ENCODE assay signal across 8 cellular contexts in the genomic region with DNA sequence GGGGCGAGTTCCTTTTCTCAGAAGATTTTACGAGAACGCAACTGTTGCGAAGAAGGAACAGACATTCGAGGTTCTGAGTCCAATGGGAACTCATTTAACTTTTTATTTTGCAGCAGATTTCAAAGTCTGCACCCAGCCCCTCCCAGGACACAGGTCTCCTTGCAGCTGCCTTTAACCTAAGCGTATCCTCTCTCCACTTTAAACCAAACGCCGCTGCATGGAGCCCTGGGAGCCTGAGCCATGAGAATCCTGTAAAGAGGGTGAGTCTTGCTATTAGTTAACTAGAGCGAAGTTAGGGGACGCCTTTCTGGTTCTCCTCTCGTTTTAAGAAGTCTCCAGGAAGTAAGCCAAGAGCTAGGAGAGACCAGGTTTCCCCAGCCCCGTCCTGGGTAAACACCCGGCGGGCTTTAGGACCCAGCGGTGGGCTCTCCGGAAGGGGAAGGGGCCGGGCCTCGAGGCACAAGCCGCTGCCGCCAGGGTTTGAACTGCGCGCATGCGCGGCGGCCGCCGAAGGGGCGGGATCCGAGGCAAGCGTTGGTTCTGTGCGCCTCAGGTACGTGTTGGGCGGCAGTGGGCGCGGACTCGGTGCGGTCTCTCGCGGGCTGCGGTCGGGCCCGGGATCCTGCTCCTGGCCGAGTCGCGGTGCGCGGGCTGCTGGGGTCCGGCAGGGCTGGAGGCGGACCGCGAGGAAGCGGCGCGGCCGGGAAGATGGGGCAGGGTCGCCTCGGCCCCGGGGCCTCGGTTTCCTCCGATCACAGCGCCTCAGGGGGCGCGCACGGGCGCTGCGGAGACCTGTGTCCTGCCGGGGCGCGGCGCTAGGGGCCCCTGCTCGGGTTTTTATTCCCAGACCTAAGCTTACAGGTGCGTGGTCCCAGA. TPM values are rescaled to one million over a fixed set of nuclear protein-coding genes. Genes with fewer than 3 reads are reported as not detected.
DNase-seq lines count a peak whose midpoint lies in the region; ATAC-seq, FAIRE-seq and TF ChIP-seq lines count a peak whose summit lies in the region.

A gene (plus strand): TSS at position 510 of the 876 bp plus-strand sequence. CDS start 7,188 bp downstream, outside the sequence.

- H3K4me1 ChIP-seq in HepG2 (ENCODE audit: insufficient read depth, low read length): peaks cover 26% of the 10 kb centered on the region

- peak within 1 kb of the TSS; percentile 81 for H3K27ac Mint-ChIP-seq in dendritic cell treated with granulocyte-macrophage colony-stimulating factor and Interleukin-4, amounts not matched to agents 40 ng/mL and 50 ng/mL, for 4 days

- ATAC-seq in GM19351 (IDR thresholded peaks at IDR 0.05; ENCODE audit: unreplicated experiment) (peak; percentile 47), HG03521 (IDR thresholded peaks at IDR 0.05; ENCODE audit: unreplicated experiment) (peak; percentile 57), HepG2 (peak; percentile 77)

- H3K27ac ChIP-seq in HepG2 (ENCODE audit: extremely low read length, insufficient read depth, low read length): peak within 1 kb of the TSS; percentile 78

- POLR2A ChIA-PET in HepG2 (lab: Yijun Ruan, JAX): interaction anchor here (1.1 kb wide), 1 partner anchor 604 kb away, joined by 3 read pairs; no protein-coding TSS in a partner anchor

- H3K4me3 ChIP-seq in HepG2 (replicated peaks in 1 of 3; ENCODE audit: insufficient read depth in 1 of 3, low read depth in 2 of 3, low read length in 3 of 3): peak within 1 kb of the TSS; percentile 77 to 95 (median 80)

- WGBS in HepG2 (ENCODE audit: low lambda C conversion rate): 0% methylated on average over 14 of the region's 72 CpGs

- H2AFZ ChIP-seq in HepG2 (ENCODE audit: low read length): peak within 1 kb of the TSS; percentile 96

- H3K27me3 Mint-ChIP-seq in dendritic cell treated with granulocyte-macrophage colony-stimulating factor and Interleukin-4, amounts not matched to agents 40 ng/mL and 50 ng/mL, for 4 days: no peaks in the 10 kb centered on the region

- intact Hi-C loops in dendritic cell treated with granulocyte-macrophage colony-stimulating factor and Interleukin-4, amounts not matched to agents 40 ng/mL and 50 ng/mL, for 4 days (cut with micrococcal nuclease): loop anchor here (5.0 kb wide), 2 partner anchors 377 to 442 kb away; a partner anchor contains a TSS
- intact Hi-C loops in HepG2 (cut with micrococcal nuclease; ENCODE audit: unreplicated experiment): loop anchor here (2.0 kb wide), 1 partner anchor 427 kb away; no protein-coding TSS in a partner anchor

- peaks cover 34% of the 10 kb centered on the region for H3K36me3 Mint-ChIP-seq in dendritic cell treated with granulocyte-macrophage colony-stimulating factor and Interleukin-4, amounts not matched to agents 40 ng/mL and 50 ng/mL, for 4 days (ENCODE audit: low read depth)

- TF ChIP-seq EP300 in HepG2 (IDR thresholded peaks at IDR 0.05; ENCODE audit: low read depth in 2 of 2, low read length in 2 of 2): 0 out of 4 replicates have a peak, but pooled peaks of 1 of the 2 experiments have one; percentile 13
- TF ChIP-seq EP300 in HepG2 (CRISPR knock-in tag; IDR thresholded peaks at IDR 0.05; ENCODE audit: borderline replicate concordance): no peak

- DNase-seq in C1 segment of cervical spinal cord (lab: John Stamatoyannopoulos, UW): peak; percentile 69 to 98 (median 94)
- peak; percentile 98 for DNase-seq in NCI-H748 (lab: John Stamatoyannopoulos, UW; ENCODE audit: unreplicated experiment)
- DNase-seq in activated CD4-positive, alpha-beta T cell treated with anti-CD3 and anti-CD28 coated beads, Interleukin-2, amount 50 U/mL, for 24 hours (ENCODE audit: low read depth in 1 of 2, low spot score in 1 of 2): peak; percentile 88 to 95
- DNase-seq in HepG2 (ENCODE audit: low spot score): peak; percentile 91
- peak; percentile 97 for DNase-seq in stimulated activated CD4-positive, alpha-beta T cell treated with anti-CD3 and anti-CD28 coated beads, Interleukin-4, amount 100 ng/mL, for 1 hour

- in situ Hi-C loops in HepG2 (cut with HindIII; ENCODE audit: extremely low pct_ligation_motif_present, low pct_unique_long_range_greater_than_20kb): loop anchor here (25.0 kb wide), 1 partner anchor 282 kb away; no protein-coding TSS in a partner anchor

- no peaks in the 10 kb centered on the region for H3K9me3 Mint-ChIP-seq in dendritic cell treated with granulocyte-macrophage colony-stimulating factor and Interleukin-4, amounts not matched to agents 40 ng/mL and 50 ng/mL, for 4 days

- H3K4me3 Mint-ChIP-seq in dendritic cell treated with granulocyte-macrophage colony-stimulating factor and Interleukin-4, amounts not matched to agents 40 ng/mL and 50 ng/mL, for 4 days: peak within 1 kb of the TSS; percentile 97

- CTCF ChIA-PET in HepG2 (lab: Yijun Ruan, JAX; ENCODE audit: low intra/inter-chr PET ratio, low total read pairs): no interaction called here

- peak; percentile 21 for FAIRE-seq in HepG2 (lab: Jason Lieb, UNC)

- H3K4me2 ChIP-seq in HepG2 (ENCODE audit: low read depth, low read length): peak within 1 kb of the TSS; percentile 86

- peak within 1 kb of the TSS; percentile 82 for H3K9ac ChIP-seq in HepG2 (ENCODE audit: insufficient read depth, low read depth, low read length)

- peak; percentile 85 to 98 for TF ChIP-seq POLR2A in HepG2 (IDR thresholded peaks at IDR 0.05; ENCODE audit: insufficient read depth in 1 of 2, low read depth in 2 of 2, low read length in 2 of 2)

- no peaks in the 10 kb centered on the region for H3K9me3 ChIP-seq in HepG2 (ENCODE audit: low read length)

- no peaks in the 10 kb centered on the region for H4K20me1 ChIP-seq in HepG2 (ENCODE audit: insufficient read depth, low read length)

- no TSS peak for BruUV-seq in HepG2 (replicated peaks; lab: Mats Ljungman, UMichigan)

- H3K4me1 Mint-ChIP-seq in dendritic cell treated with granulocyte-macrophage colony-stimulating factor and Interleukin-4, amounts not matched to agents 40 ng/mL and 50 ng/mL, for 4 days (ENCODE audit: low read depth): peaks cover 35% of the 10 kb centered on the region

- peak; percentile 48; the same call in 1 of the 2 replicates for TF ChIP-seq RAD21 in HepG2 (CRISPR knock-in tag; IDR thresholded peaks at IDR 0.05)

- H3K79me2 ChIP-seq in HepG2 (ENCODE audit: insufficient read depth, low read length): peaks cover 19% of the 10 kb centered on the region

- TF ChIP-seq CTCF in HepG2 (CRISPR knock-in tag; IDR thresholded peaks at IDR 0.05): peak; percentile 42; the same call in 1 of the 2 replicates

- H3K36me3 ChIP-seq in HepG2 (replicated peaks in 1 of 2; ENCODE audit: control insufficient read depth in 1 of 2, insufficient read depth in 2 of 2, low read length in 2 of 2): no peaks in the 10 kb centered on the region

- H3K27me3 ChIP-seq in HepG2 (ENCODE audit: control insufficient read depth in 1 of 2, insufficient read depth in 2 of 2, low read length in 2 of 2): no peaks in the 10 kb centered on the region; a peak in 1 of 5 replicates

TF ChIP-seq in HepG2, 621 proteins besides CTCF, POLR2A, EP300 and RAD21 (continues in another document):
- TF ChIP-seq ZNF850 (CRISPR knock-in tag; conservative IDR thresholded peaks at IDR 0.05): no peak
- no peak for TF ChIP-seq FOXP1 (IDR thresholded peaks at IDR 0.05)
- 0 out of 2 replicates have a peak, but pooled peaks have one; percentile 16 for TF ChIP-seq FOXP1 (CRISPR knock-in tag; IDR thresholded peaks at IDR 0.05)
- TF ChIP-seq RBFOX2 (IDR thresholded peaks at IDR 0.05; ENCODE audit: low read depth, low read length): peak; percentile 96
- TF ChIP-seq ZNF12 (CRISPR knock-in tag; IDR thresholded peaks at IDR 0.05): peak; percentile 12; the same call in 1 of the 2 replicates
- peak; percentile 75; the same call in 1 of the 2 replicates for TF ChIP-seq HDAC1 (CRISPR knock-in tag; IDR thresholded peaks at IDR 0.05)
- no peak for TF ChIP-seq NR3C1 (CRISPR knock-in tag; IDR thresholded peaks at IDR 0.05)
- no peak for TF ChIP-seq SUZ12 (IDR thresholded peaks at IDR 0.05; ENCODE audit: low read depth, low read length)
- TF ChIP-seq NFE2L2 (IDR thresholded peaks at IDR 0.05; ENCODE audit: low read length): no peak
- no peak for TF ChIP-seq ZBTB7A (CRISPR knock-in tag; IDR thresholded peaks at IDR 0.05)
- no peak for TF ChIP-seq PCBP2 (optimal IDR thresholded peaks at IDR 0.05; ENCODE audit: low read depth, low read length, poor library complexity, severe bottlenecking)
- TF ChIP-seq ZBTB7B (CRISPR knock-in tag; IDR thresholded peaks at IDR 0.05): peak; percentile 53
- no peak; the same call in 1 of the 2 replicates for TF ChIP-seq BCL6 (CRISPR knock-in tag; IDR thresholded peaks at IDR 0.05)
- TF ChIP-seq, protein P1, sequence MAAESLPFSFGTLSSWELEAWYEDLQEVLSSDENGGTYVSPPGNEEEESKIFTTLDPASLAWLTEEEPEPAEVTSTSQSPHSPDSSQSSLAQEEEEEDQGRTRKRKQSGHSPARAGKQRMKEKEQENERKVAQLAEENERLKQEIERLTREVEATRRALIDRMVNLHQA (CRISPR knock-in tag; IDR thresholded peaks at IDR 0.05): no peak
- TF ChIP-seq CEBPB (IDR thresholded peaks at IDR 0.05; ENCODE audit: borderline replicate concordance, low read depth, low read length): no peak
- peak; percentile 92 for TF ChIP-seq GABPB1 (CRISPR knock-in tag; IDR thresholded peaks at IDR 0.05)

RNA-seq across cellular contexts. Expression of the gene that starts here (rescaled TPM):
- 31.2 and 33.6 TPM in 2 replicates for total RNA-seq in HepG2 (2016; rRNA removed; fragmentation: Illumina TruSeq; extraction: Trizol)
- 11.5 and 12.2 TPM in 2 replicates for total RNA-seq in HepG2 (2016; cell fraction: cytosol; rRNA removed; fragmentation: Illumina TruSeq; extraction: Trizol; ENCODE audit: low read depth)
- 31.8 and 36.0 TPM in 2 replicates for total RNA-seq in HepG2 (2016; cell fraction: insoluble cytoplasmic fraction; rRNA removed; fragmentation: Illumina TruSeq; extraction: Trizol)
- 18.3 and 22.5 TPM in 2 replicates for total RNA-seq in HepG2 (2016; cell fraction: membrane; rRNA removed; fragmentation: Illumina TruSeq; extraction: Trizol)
- total RNA-seq in HepG2 (2016; cell fraction: nucleus; rRNA removed; fragmentation: Illumina TruSeq; extraction: Trizol): 26.6 and 30.6 TPM in 2 replicates
- 13.6 and 16.4 TPM in 2 replicates for polyA plus RNA-seq in HepG2 (2011; rRNA removed)
- 13.0 and 13.1 TPM in 2 replicates for polyA plus RNA-seq in HepG2 (2011; cell fraction: cytosol; rRNA removed)
- 12.2 and 16.4 TPM in 2 replicates for polyA plus RNA-seq in HepG2 (2011; cell fraction: nucleus; rRNA removed)
- 10.0 and 12.9 TPM in 2 replicates for polyA plus RNA-seq in HepG2 (2012)
- 4.6 and 7.3 TPM in 2 replicates for polyA plus RNA-seq in HepG2 (2016; cell fraction: cytosol; fragmentation: Illumina TruSeq; extraction: Trizol; ENCODE audit: low read depth)
- polyA plus RNA-seq in HepG2 (2016; cell fraction: insoluble cytoplasmic fraction; fragmentation: Illumina TruSeq; extraction: Trizol; ENCODE audit: low read depth): 29.7 and 30.3 TPM in 2 replicates
- 12.8 and 13.0 TPM in 2 replicates for polyA plus RNA-seq in HepG2 (2016; cell fraction: membrane; fragmentation: Illumina TruSeq; extraction: Trizol; ENCODE audit: low read depth)
- 20.5 and 23.6 TPM in 2 replicates for polyA plus RNA-seq in HepG2 (2016; cell fraction: nucleus; fragmentation: Illumina TruSeq; extraction: Trizol; ENCODE audit: insufficient read depth, low read depth)
- 16.8 and 72.0 TPM in 2 replicates for polyA minus RNA-seq in HepG2 (2011; rRNA and poly(A)+ RNA removed; ENCODE audit: low replicate concordance)
- polyA minus RNA-seq in HepG2 (2011; cell fraction: cytosol; rRNA and poly(A)+ RNA removed): 12.2 and 16.0 TPM in 2 replicates
- 34.9 and 39.3 TPM in 2 replicates for polyA minus RNA-seq in HepG2 (2011; cell fraction: nucleus; rRNA and poly(A)+ RNA removed)

Comparison
In these comparisons a context has a peak if more than half of its experiments do, and no peak if none do; other contexts are left out.
1. Peak in every context shown above with its lines: DNase-seq, ATAC-seq, H3K4me3 ChIP-seq and H3K27ac ChIP-seq.